8 cellular contexts compared by ENCODE assay signal in the genomic region with DNA sequence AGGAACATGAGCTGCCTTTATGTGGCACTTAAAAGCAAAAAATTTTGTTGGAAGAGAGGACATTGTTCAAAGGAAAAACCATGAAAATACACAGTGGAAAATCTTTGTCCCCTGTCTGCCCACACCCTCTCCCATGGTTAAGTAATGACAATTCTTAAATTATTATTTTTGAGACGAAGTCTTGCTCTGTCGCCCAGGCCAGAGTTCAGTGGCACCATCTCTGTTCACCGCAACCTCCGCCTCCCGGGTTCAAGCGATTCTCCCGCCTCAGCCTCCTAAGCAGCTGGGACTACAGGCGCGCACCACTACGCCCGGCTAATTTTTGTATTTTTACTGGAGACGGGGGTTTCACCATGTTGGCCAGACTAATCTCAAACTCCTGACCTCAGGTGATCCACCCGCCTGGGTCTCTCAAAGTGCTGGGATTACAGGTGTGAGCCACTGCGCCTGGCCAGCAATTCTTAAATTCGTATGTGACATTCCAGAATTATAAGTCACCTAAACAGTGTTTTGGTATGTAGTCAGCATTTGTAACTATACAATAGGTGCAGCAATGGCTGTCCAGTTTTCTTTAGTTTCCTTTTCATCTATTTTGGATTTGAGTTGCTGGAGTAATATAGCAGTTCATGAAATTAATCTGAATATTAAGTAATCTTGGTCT. TPM values are rescaled to one million over a fixed set of nuclear protein-coding genes. Genes with fewer than 3 reads are reported as not detected.
DNase-seq lines count a peak whose midpoint lies in the region; ATAC-seq and TF ChIP-seq lines count a peak whose summit lies in the region.

No MANE protein-coding gene starts in this region.

- H3K4me1 ChIP-seq in heart left ventricle = peaks cover 0 to 50% (median 19%) of the 10 kb centered on the region in 12 donors
- peaks cover 22% of the 10 kb centered on the region for H3K4me1 ChIP-seq in mucosa of descending colon (ENCODE audit: low read depth)

- no peak for TF ChIP-seq POLR2A in heart left ventricle (IDR thresholded peaks at IDR 0.05)

- H3K27ac Mint-ChIP-seq in brain = peak overlapping the region; percentile 97 to 99 (median 98)

- H3K4me3 Mint-ChIP-seq in brain = peak overlapping the region; percentile 92 to 100 (median 95)

- H3K9me3 ChIP-seq in heart left ventricle = no peaks in the 10 kb centered on the region
- no peaks in the 10 kb centered on the region for H3K9me3 ChIP-seq in mucosa of descending colon

- H3K27ac ChIP-seq in heart left ventricle = peak overlapping the region; percentile 51 to 97 (median 92)

- no peaks in the 10 kb centered on the region for H3K27me3 ChIP-seq in heart left ventricle

- 87 to 90% (median 88%) methylated on average over 15 of the region's 15 CpGs for WGBS in heart left ventricle, 4 donors

- H3K9me3 Mint-ChIP-seq in brain = no peaks in the 10 kb centered on the region

- TF ChIP-seq CTCF in heart left ventricle (IDR thresholded peaks at IDR 0.05) = no peak
- no peak for TF ChIP-seq CTCF in brain (conservative IDR thresholded peaks at IDR 0.05)
- TF ChIP-seq CTCF in mucosa of descending colon (IDR thresholded peaks at IDR 0.05) = no peak

- H3K36me3 Mint-ChIP-seq in brain = peaks cover 21% of the 10 kb centered on the region

- H3K36me3 ChIP-seq in heart left ventricle (peaks cover 0 to 15% (median 12%) of the 10 kb centered on the region in 9 donors), mucosa of descending colon (ENCODE audit: low read depth) (no peaks in the 10 kb centered on the region)

- peaks cover 8% of the 10 kb centered on the region for H3K27me3 Mint-ChIP-seq in brain

- peak overlapping the region in 11 of 12 donors; percentile 78 to 100 (median 91) for H3K4me3 ChIP-seq in heart left ventricle
- no peak overlapping the region for H3K4me3 ChIP-seq in mucosa of descending colon

- ATAC-seq in heart left ventricle = no peak
- no peak for ATAC-seq in Right ventricle myocardium superior (ENCODE audit: poor library complexity)
- ATAC-seq in mucosa of descending colon = no peak
- ATAC-seq in HG03039 (IDR thresholded peaks at IDR 0.05; ENCODE audit: unreplicated experiment) = no peak

- intact Hi-C loops in heart left ventricle (cut with DNase I) (loop anchor here (1.0 to 10.0 kb wide), 5 partner anchors 71 to 301 kb away; a partner anchor contains a TSS), Right ventricle myocardium superior (cut with DNase I) (loop anchor here (2.0 to 10.0 kb wide), 2 partner anchors 77 to 301 kb away; no protein-coding TSS in a partner anchor), mucosa of descending colon (cut with DNase I, micrococcal nuclease) (no loop called here)

- no peak for DNase-seq in heart left ventricle
- no peak for DNase-seq in Right ventricle myocardium superior
- peak; percentile 23 to 60 (median 41) for DNase-seq in mucosa of descending colon
- DNase-seq in NCI-H1694 treated with DMSO at 0.1 percent for 48 hours (lab: John Stamatoyannopoulos, UW) = no peak
- no peak for DNase-seq in SIG-M5 (lab: John Stamatoyannopoulos, UW)
- no peak for DNase-seq in activated gamma-delta T cell (lab: John Stamatoyannopoulos, UW)

- peaks cover 50% of the 10 kb centered on the region for H3K4me1 Mint-ChIP-seq in brain

RNA-seq across cellular contexts. Expression of a gene that starts 0.6 kb away (rescaled TPM):
- total RNA-seq in heart left ventricle (100 to 1,000 TPM in 1 of 9 donors, 10 to 100 TPM in 8; 20.6 to 106 (median 67.9) TPM), Right ventricle myocardium superior (47.5 TPM), mucosa of descending colon (100 to 1,000 TPM in 1 of 3 donors, 10 to 100 TPM in 2; 83.2 to 139 (median 99.4) TPM)
- polyA plus RNA-seq in heart left ventricle (10 to 100 TPM in 1 of 2 donors, 1 to 10 TPM in 1; 8.6 to 80.0 TPM), brain (ENCODE audit: insufficient read depth, low read depth, low replicate concordance) (51.3 TPM)

Comparison
In these comparisons a context has a peak if more than half of its experiments do, and no peak if none do; other contexts are left out.
1. DNase-seq: peak in mucosa of descending colon (3 of 3); none in heart left ventricle (0 of 5), Right ventricle myocardium superior (single experiment), NCI-H1694 treated with DMSO at 0.1 percent for 48 hours (single experiment), SIG-M5 (single experiment) and activated gamma-delta T cell (single experiment).
2. intact Hi-C loops: an anchor here in heart left ventricle (1.0 to 10.0 kb wide) and Right ventricle myocardium superior (2.0 to 10.0 kb wide); none called in mucosa of descending colon.